ENCODE assay signal across 1 cellular context in genomic region chr6:170584181-170584953, GRCh38.
TF ChIP-seq lines count a peak whose summit lies in the region.

Gene PDCD2, minus strand, starts transcription at chr6:170584637. Its CDS starts 56 bp downstream, at chr6:170584581.

TF ChIP-seq in K562, 482 proteins besides CTCF, POLR2A, EP300 and RAD21 (continued from another document and continues in another):
- TF ChIP-seq MYC (IDR thresholded peaks at IDR 0.05; ENCODE audit: low read depth, low read length) (peak; percentile 96), MYC (CRISPR knock-in tag; IDR thresholded peaks at IDR 0.05; ENCODE audit: borderline replicate concordance, low read depth) (no peak), CBX2 (IDR thresholded peaks at IDR 0.05; ENCODE audit: insufficient read depth, low read length, poor library complexity, severe bottlenecking) (no peak), EZH2 (IDR thresholded peaks at IDR 0.05; ENCODE audit: borderline replicate concordance, low read depth, low read length) (no peak), ZBTB33 (CRISPR knock-in tag; IDR thresholded peaks at IDR 0.05) (peak; percentile 31; the same call in 1 of the 2 replicates), BRD9 (IDR thresholded peaks at IDR 0.05; ENCODE audit: low read depth, partially characterized antibody) (peak; percentile 64), KAT2B (IDR thresholded peaks at IDR 0.05; ENCODE audit: low read depth, low read length) (no peak), ZNF121 (CRISPR knock-in tag; conservative IDR thresholded peaks at IDR 0.05) (peak; percentile 45; the same call in 1 of the 2 replicates), TARDBP (IDR thresholded peaks at IDR 0.05) (peak; percentile 87), CEBPB (tag; IDR thresholded peaks at IDR 0.05) (no peak), GTF2E2 (tag; IDR thresholded peaks at IDR 0.05) (no peak), STAT5A (IDR thresholded peaks at IDR 0.05; ENCODE audit: borderline replicate concordance, low read length) (no peak), HNRNPLL (IDR thresholded peaks at IDR 0.05; ENCODE audit: low read depth, low read length, poor library complexity, severe bottlenecking) (peak; percentile 69), ADNP (tag; IDR thresholded peaks at IDR 0.05) (no peak), FOXP4 (CRISPR knock-in tag; IDR thresholded peaks at IDR 0.05; ENCODE audit: borderline replicate concordance) (peak; percentile 63; the same call in 1 of the 2 replicates), ZNF165 (CRISPR knock-in tag; IDR thresholded peaks at IDR 0.05; ENCODE audit: borderline replicate concordance) (no peak), CXXC5 (CRISPR knock-in tag; IDR thresholded peaks at IDR 0.05) (peak; percentile 93), E2F8 (IDR thresholded peaks at IDR 0.05; ENCODE audit: low read depth, partially characterized antibody) (peak; percentile 81), FOXA1 (IDR thresholded peaks at IDR 0.05; ENCODE audit: borderline replicate concordance) (no peak), ZSCAN29 (IDR thresholded peaks at IDR 0.05) (no peak; the same call in 1 of the 2 replicates), CBFA2T3 (IDR thresholded peaks at IDR 0.05) (no peak), PTBP1 (IDR thresholded peaks at IDR 0.05; ENCODE audit: low read depth, low read length) (no peak), ZNF77 (CRISPR knock-in tag; IDR thresholded peaks at IDR 0.05) (no peak), SLC30A9 (CRISPR knock-in tag; IDR thresholded peaks at IDR 0.05) (no peak), CAMTA2 (CRISPR knock-in tag; conservative IDR thresholded peaks at IDR 0.05) (no peak), KLF13 (tag; IDR thresholded peaks at IDR 0.05; ENCODE audit: borderline replicate concordance, low read depth) (peak; percentile 76; the same call in 1 of the 2 replicates), HLTF (IDR thresholded peaks at IDR 0.05) (0 out of 2 replicates have a peak, but pooled peaks have one; percentile 41), ZNF134 (CRISPR knock-in tag; conservative IDR thresholded peaks at IDR 0.05) (no peak), ZNF518B (CRISPR knock-in tag; IDR thresholded peaks at IDR 0.05) (no peak), PHF21A (IDR thresholded peaks at IDR 0.05; ENCODE audit: borderline replicate concordance, low read depth) (no peak), HINFP (tag; conservative IDR thresholded peaks at IDR 0.05; ENCODE audit: low read depth) (no peak), CBX5 (IDR thresholded peaks at IDR 0.05; ENCODE audit: borderline replicate concordance, low read depth) (peak; percentile 7; the same call in 1 of the 2 replicates)
- TF ChIP-seq, protein P1, sequence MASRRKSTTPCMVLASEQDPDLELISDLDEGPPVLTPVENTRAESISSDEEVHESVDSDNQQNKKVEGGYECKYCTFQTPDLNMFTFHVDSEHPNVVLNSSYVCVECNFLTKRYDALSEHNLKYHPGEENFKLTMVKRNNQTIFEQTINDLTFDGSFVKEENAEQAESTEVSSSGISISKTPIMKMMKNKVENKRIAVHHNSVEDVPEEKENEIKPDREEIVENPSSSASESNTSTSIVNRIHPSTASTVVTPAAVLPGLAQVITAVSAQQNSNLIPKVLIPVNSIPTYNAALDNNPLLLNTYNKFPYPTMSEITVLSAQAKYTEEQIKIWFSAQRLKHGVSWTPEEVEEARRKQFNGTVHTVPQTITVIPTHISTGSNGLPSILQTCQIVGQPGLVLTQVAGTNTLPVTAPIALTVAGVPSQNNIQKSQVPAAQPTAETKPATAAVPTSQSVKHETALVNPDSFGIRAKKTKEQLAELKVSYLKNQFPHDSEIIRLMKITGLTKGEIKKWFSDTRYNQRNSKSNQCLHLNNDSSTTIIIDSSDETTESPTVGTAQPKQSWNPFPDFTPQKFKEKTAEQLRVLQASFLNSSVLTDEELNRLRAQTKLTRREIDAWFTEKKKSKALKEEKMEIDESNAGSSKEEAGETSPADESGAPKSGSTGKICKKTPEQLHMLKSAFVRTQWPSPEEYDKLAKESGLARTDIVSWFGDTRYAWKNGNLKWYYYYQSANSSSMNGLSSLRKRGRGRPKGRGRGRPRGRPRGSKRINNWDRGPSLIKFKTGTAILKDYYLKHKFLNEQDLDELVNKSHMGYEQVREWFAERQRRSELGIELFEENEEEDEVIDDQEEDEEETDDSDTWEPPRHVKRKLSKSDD (conservative IDR thresholded peaks at IDR 0.05; ENCODE audit: low read length) = no peak
- TF ChIP-seq, protein P2, sequence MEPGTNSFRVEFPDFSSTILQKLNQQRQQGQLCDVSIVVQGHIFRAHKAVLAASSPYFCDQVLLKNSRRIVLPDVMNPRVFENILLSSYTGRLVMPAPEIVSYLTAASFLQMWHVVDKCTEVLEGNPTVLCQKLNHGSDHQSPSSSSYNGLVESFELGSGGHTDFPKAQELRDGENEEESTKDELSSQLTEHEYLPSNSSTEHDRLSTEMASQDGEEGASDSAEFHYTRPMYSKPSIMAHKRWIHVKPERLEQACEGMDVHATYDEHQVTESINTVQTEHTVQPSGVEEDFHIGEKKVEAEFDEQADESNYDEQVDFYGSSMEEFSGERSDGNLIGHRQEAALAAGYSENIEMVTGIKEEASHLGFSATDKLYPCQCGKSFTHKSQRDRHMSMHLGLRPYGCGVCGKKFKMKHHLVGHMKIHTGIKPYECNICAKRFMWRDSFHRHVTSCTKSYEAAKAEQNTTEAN (CRISPR knock-in tag; IDR thresholded peaks at IDR 0.05) = peak; percentile 49; the same call in 1 of the 2 replicates
- TF ChIP-seq, protein P3, sequence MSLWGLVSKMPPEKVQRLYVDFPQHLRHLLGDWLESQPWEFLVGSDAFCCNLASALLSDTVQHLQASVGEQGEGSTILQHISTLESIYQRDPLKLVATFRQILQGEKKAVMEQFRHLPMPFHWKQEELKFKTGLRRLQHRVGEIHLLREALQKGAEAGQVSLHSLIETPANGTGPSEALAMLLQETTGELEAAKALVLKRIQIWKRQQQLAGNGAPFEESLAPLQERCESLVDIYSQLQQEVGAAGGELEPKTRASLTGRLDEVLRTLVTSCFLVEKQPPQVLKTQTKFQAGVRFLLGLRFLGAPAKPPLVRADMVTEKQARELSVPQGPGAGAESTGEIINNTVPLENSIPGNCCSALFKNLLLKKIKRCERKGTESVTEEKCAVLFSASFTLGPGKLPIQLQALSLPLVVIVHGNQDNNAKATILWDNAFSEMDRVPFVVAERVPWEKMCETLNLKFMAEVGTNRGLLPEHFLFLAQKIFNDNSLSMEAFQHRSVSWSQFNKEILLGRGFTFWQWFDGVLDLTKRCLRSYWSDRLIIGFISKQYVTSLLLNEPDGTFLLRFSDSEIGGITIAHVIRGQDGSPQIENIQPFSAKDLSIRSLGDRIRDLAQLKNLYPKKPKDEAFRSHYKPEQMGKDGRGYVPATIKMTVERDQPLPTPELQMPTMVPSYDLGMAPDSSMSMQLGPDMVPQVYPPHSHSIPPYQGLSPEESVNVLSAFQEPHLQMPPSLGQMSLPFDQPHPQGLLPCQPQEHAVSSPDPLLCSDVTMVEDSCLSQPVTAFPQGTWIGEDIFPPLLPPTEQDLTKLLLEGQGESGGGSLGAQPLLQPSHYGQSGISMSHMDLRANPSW (CRISPR knock-in tag; IDR thresholded peaks at IDR 0.05) = no peak; the same call in 1 of the 2 replicates
- TF ChIP-seq, protein P4, sequence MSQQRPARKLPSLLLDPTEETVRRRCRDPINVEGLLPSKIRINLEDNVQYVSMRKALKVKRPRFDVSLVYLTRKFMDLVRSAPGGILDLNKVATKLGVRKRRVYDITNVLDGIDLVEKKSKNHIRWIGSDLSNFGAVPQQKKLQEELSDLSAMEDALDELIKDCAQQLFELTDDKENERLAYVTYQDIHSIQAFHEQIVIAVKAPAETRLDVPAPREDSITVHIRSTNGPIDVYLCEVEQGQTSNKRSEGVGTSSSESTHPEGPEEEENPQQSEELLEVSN (IDR thresholded peaks at IDR 0.05; ENCODE audit: borderline replicate concordance in 1 of 2, extremely low read depth in 1 of 2, insufficient read depth in 1 of 2, insufficient read length in 1 of 2, low read depth in 1 of 2, low read length in 1 of 2, poor library complexity in 1 of 2, severe bottlenecking in 1 of 2) = peak in 1 of 2 experiments; percentile 71
